In genomic region chr12:13171921-13172859, GRCh38 we compare ENCODE assay signal across 9 cellular contexts.
DNase-seq lines count a peak whose midpoint lies in the region; ATAC-seq, FAIRE-seq and TF ChIP-seq lines count a peak whose summit lies in the region.
"Had no signal": no experiment of that assay in that cellular context is flagged by ENCODE, and none has a peak within 500 bp of the region (broad histone marks: within the 10 kb centered on the region; RNA-seq: fewer than 3 reads in every experiment).

No MANE protein-coding gene starts in this region.

- intact Hi-C loops in tibial artery (cut with DNase I; ENCODE audit: low total_unique reads): no loop called here

- H3K9me3 ChIP-seq in Loucy (ENCODE audit: insufficient read depth, low read depth, low read length): peaks cover 4% of the 10 kb centered on the region; the same call in 1 of the 2 replicates
- no peaks in the 10 kb centered on the region for H3K9me3 ChIP-seq in tibial artery

- FAIRE-seq in GM19239 (lab: Jason Lieb, UNC): peak; percentile 77
- no peak for FAIRE-seq in D721Med (lab: Jason Lieb, UNC)

- H4K20me1 ChIP-seq in Loucy (ENCODE audit: insufficient read depth, low read length, poor library complexity, severe bottlenecking): no peaks in the 10 kb centered on the region

- H3K36me3 ChIP-seq in Loucy (ENCODE audit: insufficient read depth, low read length) (no peaks in the 10 kb centered on the region), tibial artery (no peaks in the 10 kb centered on the region)

- H3K4me3 ChIP-seq in Loucy (ENCODE audit: low read length, poor library complexity, severe bottlenecking): no peak overlapping the region
- peak overlapping the region; percentile 11 for H3K4me3 ChIP-seq in fibroblast of mammary gland (ENCODE audit: control insufficient read depth, low read depth, low read length)
- peak overlapping the region; percentile 5 for H3K4me3 ChIP-seq in skeletal muscle cell (ENCODE audit: low read depth, low read length)
- no peak overlapping the region for H3K4me3 ChIP-seq in tibial artery

- H3K9me2 ChIP-seq in Loucy (replicated peaks; ENCODE audit: low read depth, low read length): no peaks in the 10 kb centered on the region

- peaks cover 63% of the 10 kb centered on the region for H3K4me1 ChIP-seq in Loucy (ENCODE audit: insufficient read depth, low read length, poor library complexity, severe bottlenecking)
- peaks cover 0 to 23% (median 7%) of the 10 kb centered on the region in 4 donors for H3K4me1 ChIP-seq in tibial artery

- no peak for ATAC-seq in HG02840 (IDR thresholded peaks at IDR 0.05; ENCODE audit: low FRiP score, unreplicated experiment)

- H2AFZ ChIP-seq in Loucy (ENCODE audit: low read length): peak overlapping the region; percentile 28; the same call in 1 of the 2 replicates

- H3K9ac ChIP-seq in Loucy (ENCODE audit: low read depth, low read length, poor library complexity, severe bottlenecking): peak overlapping the region; percentile 20

- H3F3A ChIP-seq in Loucy (ENCODE audit: low read depth): no peaks in the 10 kb centered on the region

- H3K27ac ChIP-seq in tibial artery: peak overlapping the region in 1 of 2 donors; percentile 9

- H3K4me2 ChIP-seq in Loucy (ENCODE audit: low read depth, low read length, poor library complexity, severe bottlenecking): no peak overlapping the region

- no peaks in the 10 kb centered on the region for H3K79me2 ChIP-seq in Loucy (ENCODE audit: insufficient read depth, low read length)

- H3K27me3 ChIP-seq in Loucy (ENCODE audit: insufficient read depth, low read length, poor library complexity, severe bottlenecking): no peaks in the 10 kb centered on the region
- no peaks in the 10 kb centered on the region for H3K27me3 ChIP-seq in tibial artery

- TF ChIP-seq CTCF in Loucy (conservative IDR thresholded peaks at IDR 0.05; ENCODE audit: low read length) (no peak), fibroblast of mammary gland (conservative IDR thresholded peaks at IDR 0.05; ENCODE audit: control insufficient read depth, insufficient read depth, low read depth, low read length) (no peak), tibial artery (IDR thresholded peaks at IDR 0.05) (no peak), D721Med (IDR thresholded peaks at IDR 0.05; ENCODE audit: insufficient read depth, missing control alignments) (no peak)

- no peak for DNase-seq in GM19239 (ENCODE audit: insufficient read length, low spot score)
- peak; percentile 65 for DNase-seq in fibroblast of mammary gland (ENCODE audit: low read depth)
- no peak for DNase-seq in skeletal muscle cell (ENCODE audit: low read depth)
- DNase-seq in AML-193 (lab: John Stamatoyannopoulos, UW): no peak
- no peak for DNase-seq in tibial artery
- DNase-seq in D721Med (ENCODE audit: insufficient read length, low spot score): no peak
- DNase-seq: naive B cell had no signal

Comparison
In these comparisons a context has a peak if more than half of its experiments do, and no peak if none do; other contexts are left out.
1. H3K4me3 ChIP-seq: peak in fibroblast of mammary gland (single experiment) and skeletal muscle cell (single experiment); none in Loucy (single experiment) and tibial artery (0 of 2).